13 cellular contexts compared by ENCODE assay signal in the genomic region with DNA sequence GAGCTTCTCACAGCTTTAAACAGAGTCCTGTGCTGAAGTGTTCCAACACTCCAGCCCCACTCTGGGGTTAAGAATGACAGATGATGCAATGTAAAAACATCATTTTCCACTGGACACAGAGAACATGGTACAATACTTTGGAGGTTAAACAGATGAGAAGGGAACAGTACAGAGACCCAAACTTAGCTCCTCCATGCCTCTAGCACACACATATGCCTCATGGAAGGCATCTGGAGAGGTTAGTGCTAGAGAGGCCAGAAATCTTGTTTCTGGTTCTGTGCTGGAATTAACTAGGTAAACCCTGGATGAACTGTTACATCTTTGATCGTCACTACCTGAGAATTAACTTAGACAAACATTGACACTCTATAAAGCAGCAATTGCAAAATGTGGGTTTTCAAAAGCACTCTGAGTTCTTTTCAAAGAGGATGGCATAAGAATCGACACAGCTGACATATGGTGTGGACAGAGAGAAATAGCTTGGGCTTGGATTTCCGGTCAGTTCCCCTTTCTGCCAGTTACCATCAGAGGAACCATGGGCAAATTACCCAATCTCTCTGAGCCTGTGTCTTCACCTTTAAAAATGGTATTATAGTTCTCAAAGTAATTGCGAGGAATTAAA.
DNase-seq lines count a peak whose midpoint lies in the region; ATAC-seq, FAIRE-seq and TF ChIP-seq lines count a peak whose summit lies in the region.
"Had no signal": no experiment of that assay in that cellular context is flagged by ENCODE, and none has a peak within 500 bp of the region (broad histone marks: within the 10 kb centered on the region; RNA-seq: fewer than 3 reads in every experiment).

No MANE protein-coding gene starts in this region.

- no peaks in the 10 kb centered on the region for H3K9me3 ChIP-seq in psoas muscle
- H3K9me3 ChIP-seq: ovary had no signal

- H3K4me3 ChIP-seq in psoas muscle = no peak overlapping the region
- H3K4me3 ChIP-seq: ovary had no signal

- ATAC-seq in Right ventricle myocardium superior (ENCODE audit: poor library complexity) = peak; percentile 70
- peak; percentile 49 to 84 (median 71) for ATAC-seq in psoas muscle
- ATAC-seq in GM18520 (IDR thresholded peaks at IDR 0.05; ENCODE audit: unreplicated experiment) = no peak

- WGBS in psoas muscle, 3 donors = 54 to 78% (median 65%) methylated on average over 4 of the region's 4 CpGs

- no peak for TF ChIP-seq POLR2A in GM12891 (IDR thresholded peaks at IDR 0.05; ENCODE audit: low read depth, low read length)

- FAIRE-seq in GM12891 (lab: Jason Lieb, UNC) = no peak

- no peaks in the 10 kb centered on the region for H3K27me3 ChIP-seq in psoas muscle (ENCODE audit: insufficient read depth in 3 of 3, low read length in 2 of 3)
- H3K27me3 ChIP-seq: brain microvascular endothelial cell, ovary had no signal

- intact Hi-C loops in Right ventricle myocardium superior (cut with DNase I) = no loop called here
- intact Hi-C loops in psoas muscle (cut with DNase I) = no loop called here

- H3K27ac ChIP-seq in C4-2B = 0 out of 2 replicates have a peak overlapping the region, but pooled peaks have one; percentile 59
- peak overlapping the region; percentile 67 for H3K27ac ChIP-seq in psoas muscle
- H3K27ac ChIP-seq: brain microvascular endothelial cell, ovary had no signal

- no peaks in the 10 kb centered on the region for H3K36me3 ChIP-seq in psoas muscle (ENCODE audit: insufficient read depth in 1 of 2, low read depth in 1 of 2)
- H3K36me3 ChIP-seq: brain microvascular endothelial cell, ovary had no signal

- peak; percentile 44 for DNase-seq in amniotic epithelial cell (ENCODE audit: low read depth)
- no peak for DNase-seq in Right ventricle myocardium superior
- no peak for DNase-seq in psoas muscle
- DNase-seq in GM12891 (ENCODE audit: insufficient read length, low spot score) = no peak
- DNase-seq in NCI-H146 treated with DMSO at 0.1 percent for 48 hours (lab: John Stamatoyannopoulos, UW; ENCODE audit: unreplicated experiment) = no peak
- no peak for DNase-seq in NCI-H1930 (lab: John Stamatoyannopoulos, UW)
- DNase-seq: activated CD8-positive, alpha-beta memory T cell treated with anti-CD3 and anti-CD28 coated beads, Interleukin-2, amount 50 U/mL, for 4 hours; AML-193; brain microvascular endothelial cell; NCI-H2029 treated with DMSO at 0.1 percent for 48 hours; ovary had no signal

- TF ChIP-seq CTCF in C4-2B (conservative IDR thresholded peaks at IDR 0.05) (no peak), psoas muscle (IDR thresholded peaks at IDR 0.05) (no peak)

- H3K4me1 ChIP-seq in psoas muscle = peaks cover 21% of the 10 kb centered on the region

TF ChIP-seq in GM12891, 5 proteins besides CTCF, POLR2A, EP300 and RAD21:
- TF ChIP-seq PAX5 (IDR thresholded peaks at IDR 0.05; ENCODE audit: insufficient read depth, low read length, severe bottlenecking) (no peak), SPI1 (IDR thresholded peaks at IDR 0.05; ENCODE audit: low read depth, low read length) (no peak), TAF1 (IDR thresholded peaks at IDR 0.05; ENCODE audit: low read depth, low read length) (no peak), POU2F2 (IDR thresholded peaks at IDR 0.05; ENCODE audit: low read depth, low read length) (no peak), POLR2AphosphoS5 (IDR thresholded peaks at IDR 0.05; ENCODE audit: low read depth, low read length) (no peak)
TF ChIP-seq in GM12891: peak in this region for 0.
